In genomic region chr1:181804989-181805388, GRCh38 we compare ENCODE assay signal across 29 cellular contexts.
"Had no signal": no experiment of that assay in that cellular context is flagged by ENCODE, and none has a peak within 500 bp of the region (broad histone marks: within the 10 kb centered on the region; RNA-seq: fewer than 3 reads in every experiment).

No MANE protein-coding gene starts in this region.

- ATAC-seq: activated T-cell treated with anti-CD3 and anti-CD28 coated beads, Interleukin-2, amount 50 U/mL, for 72 hours; esophagus mucosa; T-helper 17 cell had no signal

- H3K4me3 Mint-ChIP-seq: activated CD4-positive, alpha-beta T cell treated with anti-CD3 and anti-CD28 coated beads, Interleukin-2, amount 10 ng/mL, durations not matched to agents 7 days and 5 days; activated naive CD4-positive, alpha-beta T cell treated with anti-CD3 and anti-CD28 coated beads, Interleukin-2, amount 10 ng/mL, durations not matched to agents 7 days and 5 days; activated naive CD8-positive, alpha-beta T cell treated with anti-CD3 and anti-CD28 coated beads, Interleukin-2, amount 10 ng/mL, durations not matched to agents 7 days and 5 days; activated T-cell treated with anti-CD3 and anti-CD28 coated beads, Interleukin-2, amount 50 U/mL, for 24 hours; activated T-cell treated with anti-CD3 and anti-CD28 coated beads, Interleukin-2, amount 50 U/mL, for 72 hours; brain; dendritic cell treated with granulocyte-macrophage colony-stimulating factor and Interleukin-4, amounts not matched to agents 40 ng/mL and 50 ng/mL, for 4 days; endodermal cell; T-helper 17 cell; T-helper 2 cell treated with Interferon-gamma antibody and Interleukin-4, amounts not matched to agents 5 μg/mL and 100 μg/mL, for 36 hours had no signal

- H3K36me3 Mint-ChIP-seq: activated naive CD4-positive, alpha-beta T cell treated with anti-CD3 and anti-CD28 coated beads, Interleukin-2, amount 10 ng/mL, durations not matched to agents 7 days and 5 days; activated naive CD4-positive, alpha-beta T cell treated with anti-CD3 and anti-CD28 coated beads, Interleukin-2, amount 50 U/mL, for 72 hours; activated naive CD8-positive, alpha-beta T cell treated with anti-CD3 and anti-CD28 coated beads, Interleukin-2, amount 10 ng/mL, durations not matched to agents 7 days and 5 days; brain had no signal

- DNase-seq: activated CD4-positive, alpha-beta T cell treated with anti-CD3 and anti-CD28 coated beads for 4 hours; activated CD4-positive, alpha-beta T cell treated with anti-CD3 and anti-CD28 coated beads, Interleukin-2, amount 10 ng/mL, durations not matched to agents 7 days and 5 days; activated CD4-positive, alpha-beta T cell treated with anti-CD3 and anti-CD28 coated beads, Interleukin-2, amount 50 U/mL, for 48 hours; activated CD4-positive, CD25-positive, alpha-beta regulatory T cell; activated CD4-positive, CD25-positive, alpha-beta regulatory T cell treated with anti-CD3 and anti-CD28 coated beads, Interleukin-2, amount 50 U/mL, for 72 hours; activated CD8-positive, alpha-beta memory T cell treated with anti-CD3 and anti-CD28 coated beads, Interleukin-2, amount 50 U/mL, for 48 hours; activated gamma-delta T cell; activated naive CD4-positive, alpha-beta T cell; activated naive CD4-positive, alpha-beta T cell treated with anti-CD3 and anti-CD28 coated beads, Interleukin-2, amount 10 ng/mL, durations not matched to agents 7 days and 5 days; activated naive CD8-positive, alpha-beta T cell treated with anti-CD3 and anti-CD28 coated beads, Interleukin-2, amount 10 ng/mL, durations not matched to agents 7 days and 5 days; activated T-cell treated with anti-CD3 and anti-CD28 coated beads for 4 hours; activated T-cell treated with anti-CD3 and anti-CD28 coated beads, Interleukin-2, amount 50 U/mL, for 24 hours; activated T-cell treated with anti-CD3 and anti-CD28 coated beads, Interleukin-2, amount 50 U/mL, for 72 hours; central memory CD4-positive, alpha-beta T cell; cerebellar nuclear complex; dorsolateral prefrontal cortex; effector memory CD4-positive, alpha-beta T cell; endodermal cell; foreskin fibroblast; head of caudate nucleus; T-helper 1 cell; T-helper 17 cell; T1000 had no signal

- FAIRE-seq: frontal cortex had no signal

- H3K27me3 Mint-ChIP-seq: brain had no signal

- H3K4me1 Mint-ChIP-seq: activated CD4-positive, alpha-beta T cell treated with anti-CD3 and anti-CD28 coated beads, Interleukin-2, amount 10 ng/mL, durations not matched to agents 7 days and 5 days; activated naive CD4-positive, alpha-beta T cell treated with anti-CD3 and anti-CD28 coated beads, Interleukin-2, amount 10 ng/mL, durations not matched to agents 7 days and 5 days; activated naive CD8-positive, alpha-beta T cell treated with anti-CD3 and anti-CD28 coated beads, Interleukin-2, amount 10 ng/mL, durations not matched to agents 7 days and 5 days; T-helper 17 cell had no signal

- H3K27ac Mint-ChIP-seq: activated CD4-positive, alpha-beta T cell treated with anti-CD3 and anti-CD28 coated beads, Interleukin-2, amount 10 ng/mL, durations not matched to agents 7 days and 5 days; activated naive CD4-positive, alpha-beta T cell treated with anti-CD3 and anti-CD28 coated beads, Interleukin-2, amount 10 ng/mL, durations not matched to agents 7 days and 5 days; activated naive CD4-positive, alpha-beta T cell treated with anti-CD3 and anti-CD28 coated beads, Interleukin-2, amount 50 U/mL, for 72 hours; activated naive CD8-positive, alpha-beta T cell treated with anti-CD3 and anti-CD28 coated beads, Interleukin-2, amount 10 ng/mL, durations not matched to agents 7 days and 5 days; activated T-cell treated with anti-CD3 and anti-CD28 coated beads, Interleukin-2, amount 50 U/mL, for 24 hours; activated T-cell treated with anti-CD3 and anti-CD28 coated beads, Interleukin-2, amount 50 U/mL, for 72 hours; brain; dendritic cell treated with granulocyte-macrophage colony-stimulating factor and Interleukin-4, amounts not matched to agents 40 ng/mL and 50 ng/mL, for 4 days; endodermal cell; T-helper 17 cell; T-helper 2 cell treated with Interferon-gamma antibody and Interleukin-4, amounts not matched to agents 5 μg/mL and 100 μg/mL, for 36 hours had no signal

- H3K9me3 Mint-ChIP-seq: activated CD4-positive, alpha-beta T cell treated with anti-CD3 and anti-CD28 coated beads, Interleukin-2, amount 10 ng/mL, durations not matched to agents 7 days and 5 days; activated naive CD4-positive, alpha-beta T cell treated with anti-CD3 and anti-CD28 coated beads, Interleukin-2, amount 10 ng/mL, durations not matched to agents 7 days and 5 days; activated naive CD4-positive, alpha-beta T cell treated with anti-CD3 and anti-CD28 coated beads, Interleukin-2, amount 50 U/mL, for 72 hours; activated T-cell treated with anti-CD3 and anti-CD28 coated beads, Interleukin-2, amount 50 U/mL, for 24 hours; activated T-cell treated with anti-CD3 and anti-CD28 coated beads, Interleukin-2, amount 50 U/mL, for 72 hours; brain; dendritic cell treated with granulocyte-macrophage colony-stimulating factor and Interleukin-4, amounts not matched to agents 40 ng/mL and 50 ng/mL, for 4 days; endodermal cell; T-helper 2 cell treated with Interferon-gamma antibody and Interleukin-4, amounts not matched to agents 5 μg/mL and 100 μg/mL, for 36 hours had no signal
